Comparison of ENCODE assay signal across 27 cellular contexts in the genomic region with DNA sequence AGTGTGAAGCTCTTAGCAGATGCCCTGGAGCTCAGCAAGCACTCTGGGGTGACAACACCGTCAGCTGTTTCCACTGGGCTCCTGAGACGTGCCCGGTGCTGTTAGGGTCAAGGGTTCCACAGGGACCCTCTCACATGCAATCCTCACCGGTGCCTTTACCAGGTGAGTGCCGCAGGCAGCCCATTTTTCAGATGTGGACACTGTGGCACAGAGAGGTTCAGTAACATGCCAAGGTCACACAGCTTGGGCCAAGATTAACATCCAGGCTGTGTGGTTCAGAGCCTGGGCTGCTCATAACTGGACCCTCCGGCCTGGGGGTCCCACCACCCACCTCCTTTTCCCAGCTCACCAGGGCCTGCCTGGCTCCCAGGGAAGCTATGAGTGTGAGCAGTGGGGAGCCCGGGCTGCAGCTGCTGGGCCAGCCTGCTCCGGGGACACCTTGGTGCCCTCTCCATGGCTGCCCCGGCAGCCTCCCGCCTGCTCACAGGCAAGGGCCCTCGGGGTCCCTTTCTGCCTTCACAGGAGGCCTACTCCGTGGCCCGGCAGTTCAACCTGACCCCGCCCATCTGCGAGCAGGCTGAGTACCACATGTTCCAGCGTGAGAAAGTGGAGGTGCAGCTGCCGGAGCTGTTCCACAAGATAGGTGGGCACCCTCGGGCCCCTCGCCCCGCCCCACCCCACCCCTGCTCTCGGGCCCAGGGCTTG. TPM values are rescaled to one million over a fixed set of nuclear protein-coding genes. Genes with fewer than 3 reads are reported as not detected.
DNase-seq lines count a peak whose midpoint lies in the region; ATAC-seq, FAIRE-seq and TF ChIP-seq lines count a peak whose summit lies in the region.
"Had no signal": no experiment of that assay in that cellular context is flagged by ENCODE, and none has a peak within 500 bp of the region (broad histone marks: within the 10 kb centered on the region; RNA-seq: fewer than 3 reads in every experiment).

No MANE protein-coding gene starts in this region.

- no peak overlapping the region for H4K8ac ChIP-seq in H1 (ENCODE audit: extremely low read depth, insufficient read depth, low read length)

- H3K79me2 ChIP-seq in H1 (ENCODE audit: control insufficient read depth in 1 of 2, insufficient read depth in 2 of 2, low read length in 2 of 2): no peaks in the 10 kb centered on the region

- H2BK5ac ChIP-seq in H1 (ENCODE audit: low read depth, low read length): no peak overlapping the region

- H3K18ac ChIP-seq in H1 (ENCODE audit: extremely low read depth, low read length): no peak overlapping the region

- H3K4me3 ChIP-seq in right cardiac atrium (ENCODE audit: low read length) (no peak overlapping the region), right atrium auricular region (no peak overlapping the region), H1 (ENCODE audit: extremely low read depth in 1 of 4, insufficient read depth in 2 of 4, low read depth in 3 of 4, low read length in 4 of 4) (no peak overlapping the region), psoas muscle (no peak overlapping the region), suprapubic skin (no peak overlapping the region)
- H3K4me3 ChIP-seq: BLaER1 treated with 17β-estradiol and CSF1 and Interleukin-3, amounts not matched to agents 10 nM and 100 nM; SJSA1 had no signal

- H3K56ac ChIP-seq in H1 (replicated peaks; ENCODE audit: insufficient read length, low read depth, low read length): no peak overlapping the region

- DNase-seq in right cardiac atrium (peak in 2 of 3 donors; percentile 20 to 43), right atrium auricular region (ENCODE audit: low spot score) (no peak), H1 (ENCODE audit: low read depth in 1 of 2, low spot score in 2 of 2) (no peak), psoas muscle (peak; percentile 8 to 31), SK-N-DZ (ENCODE audit: low spot score) (no peak), suprapubic skin (ENCODE audit: low spot score in 2 of 2) (no peak)
- DNase-seq: ACHN; CD4-positive, alpha-beta memory T cell; DND-41; GOT3; Karpas-422; MV-4-11; NCI-H1105 treated with DMSO at 0.1 percent for 48 hours; NCI-H1694; NCI-H2081; NCI-H2171; NCI-H345; NCI-H524; NCI-H774; NK-92 treated with Interleukin-12 subunit alpha and Interleukin-12 subunit beta, amount 100 ng/mL, for 24 hours had no signal

- no peak overlapping the region for H3K4me2 ChIP-seq in H1 (ENCODE audit: insufficient read depth in 1 of 2, low read depth in 2 of 2, low read length in 2 of 2)
- H3K4me2 ChIP-seq: BLaER1 treated with 17β-estradiol and CSF1 and Interleukin-3, amounts not matched to agents 10 nM and 100 nM had no signal

- WGBS in right cardiac atrium: 89% methylated on average over 21 of the region's 21 CpGs
- WGBS in H1 (ENCODE audit: extremely low coverage in 1 of 2, insufficient coverage in 1 of 2, insufficient read length in 1 of 2, insufficient replicate concordance in 2 of 2, low coverage in 1 of 2, low lambda C conversion rate in 2 of 2, missing lambda C conversion rate in 1 of 2), 2 experiments: 93% methylated on average over 13 of the region's 21 CpGs; no CpG with 5 or more reads in 1 of the 2 experiments
- WGBS in psoas muscle, 3 donors: 77 to 80% (median 79%) methylated on average over 21 of the region's 21 CpGs
- 95% methylated on average over 5 of the region's 21 CpGs for WGBS in suprapubic skin

- peaks cover 0 to 1% of the 10 kb centered on the region in 2 experiments for H4K20me1 ChIP-seq in H1 (replicated peaks in 1 of 2; ENCODE audit: control insufficient read depth in 1 of 2, insufficient read depth in 2 of 2, low read length in 2 of 2)

- no peak overlapping the region for H2BK15ac ChIP-seq in H1 (ENCODE audit: low read length)

- H3K9me3 ChIP-seq in right cardiac atrium (ENCODE audit: control insufficient read depth, low read length): no peaks in the 10 kb centered on the region
- no peaks in the 10 kb centered on the region for H3K9me3 ChIP-seq in right atrium auricular region
- H3K9me3 ChIP-seq in H1 (ENCODE audit: insufficient read depth in 2 of 2, low read depth in 1 of 2, low read length in 1 of 2): no peaks in the 10 kb centered on the region
- no peaks in the 10 kb centered on the region for H3K9me3 ChIP-seq in psoas muscle
- no peaks in the 10 kb centered on the region for H3K9me3 ChIP-seq in suprapubic skin
- H3K9me3 ChIP-seq: BLaER1 treated with 17β-estradiol and CSF1 and Interleukin-3, amounts not matched to agents 10 nM and 100 nM; SJSA1 had no signal

- H3K27me3 ChIP-seq in right cardiac atrium (ENCODE audit: control insufficient read depth, insufficient read depth): no peaks in the 10 kb centered on the region
- no peaks in the 10 kb centered on the region for H3K27me3 ChIP-seq in right atrium auricular region
- H3K27me3 ChIP-seq in H1 (replicated peaks in 1 of 4; ENCODE audit: control insufficient read depth in 3 of 4, extremely low read depth in 1 of 4, insufficient read depth in 3 of 4, low read length in 3 of 4): no peaks in the 10 kb centered on the region
- H3K27me3 ChIP-seq in psoas muscle (ENCODE audit: insufficient read depth in 3 of 3, low read length in 2 of 3): peaks cover 0 to 10% (median 2%) of the 10 kb centered on the region in 3 donors
- peaks cover under 1% of the 10 kb centered on the region for H3K27me3 ChIP-seq in suprapubic skin
- H3K27me3 ChIP-seq: BLaER1 treated with 17β-estradiol and CSF1 and Interleukin-3, amounts not matched to agents 10 nM and 100 nM; SJSA1 had no signal

- no peaks in the 10 kb centered on the region; the same call in 1 of the 2 replicates for H3K23me2 ChIP-seq in H1 (ENCODE audit: low read depth, low read length)

- H3K9ac ChIP-seq in H1 (replicated peaks in 1 of 4; ENCODE audit: extremely low read depth in 1 of 4, low read depth in 3 of 4, low read length in 3 of 4): no peak overlapping the region; a peak in 1 of 7 replicates
- H3K9ac ChIP-seq: BLaER1 treated with 17β-estradiol and CSF1 and Interleukin-3, amounts not matched to agents 10 nM and 100 nM had no signal

- no peak for FAIRE-seq in H1 (lab: Jason Lieb, UNC)
- FAIRE-seq: GM12891, HTR-8/SVneo had no signal

- no peak overlapping the region for H2AK5ac ChIP-seq in H1 (ENCODE audit: low read depth, low read length)

- H3K4me1 ChIP-seq in right cardiac atrium (ENCODE audit: control insufficient read depth, insufficient read depth, low read length): no peaks in the 10 kb centered on the region
- H3K4me1 ChIP-seq in right atrium auricular region: no peaks in the 10 kb centered on the region
- no peaks in the 10 kb centered on the region; a peak in 1 of 7 replicates for H3K4me1 ChIP-seq in H1 (replicated peaks in 1 of 4; ENCODE audit: control insufficient read depth in 3 of 4, insufficient read depth in 4 of 4, low read length in 3 of 4)
- no peaks in the 10 kb centered on the region for H3K4me1 ChIP-seq in psoas muscle
- H3K4me1 ChIP-seq in suprapubic skin: no peaks in the 10 kb centered on the region

- H3K23ac ChIP-seq in H1 (ENCODE audit: insufficient read length): no peak overlapping the region

- no peak overlapping the region for H2BK12ac ChIP-seq in H1 (ENCODE audit: low read depth, low read length)

- no peak overlapping the region for H2AFZ ChIP-seq in H1 (ENCODE audit: low read length)

- no peak overlapping the region for H4K5ac ChIP-seq in H1 (ENCODE audit: insufficient read length, low read depth, low read length)

- H2BK20ac ChIP-seq in H1 (ENCODE audit: low read length): no peak overlapping the region

- H3K27ac ChIP-seq in right cardiac atrium (ENCODE audit: low read length) (no peak overlapping the region), right atrium auricular region (no peak overlapping the region), H1 (ENCODE audit: low read depth, low read length) (no peak overlapping the region), psoas muscle (no peak overlapping the region), suprapubic skin (no peak overlapping the region)
- H3K27ac ChIP-seq: BLaER1 treated with 17β-estradiol and CSF1 and Interleukin-3, amounts not matched to agents 10 nM and 100 nM; SJSA1 had no signal

- intact Hi-C loops in right cardiac atrium (cut with DNase I) (no loop called here), psoas muscle (cut with DNase I) (no loop called here)

- no peaks in the 10 kb centered on the region for H3K36me3 ChIP-seq in right atrium auricular region
- H3K36me3 ChIP-seq in H1 (ENCODE audit: control insufficient read depth in 2 of 4, insufficient read depth in 4 of 4, low read length in 3 of 4): no peaks in the 10 kb centered on the region
- H3K36me3 ChIP-seq in psoas muscle (ENCODE audit: insufficient read depth in 1 of 2, low read depth in 1 of 2): no peaks in the 10 kb centered on the region
- H3K36me3 ChIP-seq in suprapubic skin: no peaks in the 10 kb centered on the region
- H3K36me3 ChIP-seq: SJSA1 had no signal

- CTCF ChIA-PET in H1 (lab: Charles Lee; ENCODE audit: partially characterized antibody): interaction anchor here (0.7 to 4.7 kb wide), 7 partner anchors 10 to 176 kb away, joined by 3 to 31 read pairs (median 6); no protein-coding TSS in a partner anchor

- H3K79me1 ChIP-seq in H1 (ENCODE audit: low read depth, low read length): no peaks in the 10 kb centered on the region

- POLR2A ChIA-PET in H1 (lab: Charles Lee; ENCODE audit: partially characterized antibody): no interaction called here

- H3K14ac ChIP-seq in H1 (ENCODE audit: insufficient read length): no peak overlapping the region

- TF ChIP-seq CTCF in right atrium auricular region (IDR thresholded peaks at IDR 0.05) (no peak), H1 (IDR thresholded peaks at IDR 0.05; ENCODE audit: control extremely low read depth in 1 of 3, insufficient read depth in 1 of 3, low read depth in 1 of 3, low read length in 3 of 3) (no peak), psoas muscle (IDR thresholded peaks at IDR 0.05) (no peak), suprapubic skin (IDR thresholded peaks at IDR 0.05) (no peak)

- TF ChIP-seq POLR2A in H1 (IDR thresholded peaks at IDR 0.05; ENCODE audit: control extremely low read depth in 1 of 2, low read depth in 2 of 2, low read length in 2 of 2): no peak
- TF ChIP-seq POLR2A in suprapubic skin (IDR thresholded peaks at IDR 0.05): no peak

- H2BK120ac ChIP-seq in H1 (replicated peaks; ENCODE audit: low read depth, low read length): no peak overlapping the region

- no peak overlapping the region for H3K4ac ChIP-seq in H1 (replicated peaks; ENCODE audit: insufficient read length, low read depth, low read length)

- ATAC-seq in right cardiac atrium (no peak), psoas muscle (no peak), GM19324 (IDR thresholded peaks at IDR 0.05; ENCODE audit: low FRiP score, unreplicated experiment) (no peak)
- ATAC-seq: HCT116, Panc1 had no signal

- TF ChIP-seq RAD21 in H1 (IDR thresholded peaks at IDR 0.05 in 1 of 2, conservative IDR thresholded peaks at IDR 0.05 in 1 of 2; ENCODE audit: low read depth in 2 of 2, low read length in 2 of 2): no peak

- no peak overlapping the region for H4K91ac ChIP-seq in H1 (replicated peaks; ENCODE audit: insufficient read length, low read length)

- TF ChIP-seq EP300 in H1 (IDR thresholded peaks at IDR 0.05; ENCODE audit: borderline replicate concordance in 1 of 2, low read depth in 2 of 2, low read length in 2 of 2) (no peak), suprapubic skin (IDR thresholded peaks at IDR 0.05) (no peak)

RNA-seq across cellular contexts. Expression of a gene that starts 49.3 kb away (rescaled TPM):
- total RNA-seq in right cardiac atrium (10 to 100 TPM; 15.4 to 25.6 (median 19.0) TPM), right atrium auricular region (10 to 100 TPM in 1 of 2 donors, 1 to 10 TPM in 1; 9.3 to 14.3 TPM), psoas muscle (1 to 10 TPM; 2.1 to 8.8 (median 3.6) TPM), suprapubic skin (10 to 100 TPM; 13.3 to 17.5 (median 16.2) TPM)
- polyA plus RNA-seq in right cardiac atrium (12.6 TPM), H1 (2011; rRNA removed) (4.5 and 6.2 TPM in 2 replicates), psoas muscle (1 to 10 TPM in 2 of 3 donors, under 1 TPM in 1; 0.86 to 1.7 (median 1.6) TPM)
- total RNA-seq in H1 (2021; fragmentation: NEBNext Ultra II Directional; extraction: Animal tissue kit (Norgen Biotek cat#: 25700)): 7.0 and 7.1 TPM in 2 replicates
- 5.9 TPM for polyA plus RNA-seq in H1 (2011; cell fraction: cytosol; rRNA removed)
- 19.4 TPM for polyA plus RNA-seq in H1 (2011; cell fraction: nucleus; rRNA removed)
- 7.0 to 8.9 TPM (median 7.3 TPM) in 4 replicates for polyA plus RNA-seq in H1 (2012, experiment 1 of 2)
- polyA plus RNA-seq in H1 (2012, experiment 2 of 2): 5.2 TPM
- polyA plus RNA-seq in H1 (2013, experiment 1 of 2): 2.9 TPM
- polyA plus RNA-seq in H1 (2013, experiment 2 of 2): 2.9 TPM
- 3.6 and 4.9 TPM in 2 replicates for polyA minus RNA-seq in H1 (2011; rRNA and poly(A)+ RNA removed)
- 5.2 TPM for polyA minus RNA-seq in H1 (2011; cell fraction: cytosol; rRNA and poly(A)+ RNA removed)
- 6.5 TPM for polyA minus RNA-seq in H1 (2011; cell fraction: nucleus; rRNA and poly(A)+ RNA removed)
- 3.2 and 4.7 TPM in 2 replicates for polyA plus RNA-seq in SK-N-DZ (2014; cell fraction: cytosol; rRNA removed)
- polyA plus RNA-seq in SK-N-DZ (2014; cell fraction: nucleus; rRNA removed): 8.0 and 11.2 TPM in 2 replicates

Comparison
In these comparisons a context has a peak if more than half of its experiments do, and no peak if none do; other contexts are left out.
1. DNase-seq: peak in right cardiac atrium (2 of 3) and psoas muscle (2 of 2); none in right atrium auricular region (single experiment), H1 (0 of 2), SK-N-DZ (single experiment) and suprapubic skin (0 of 2).